ENCODE assay signal across 1 cellular context in genomic region chr7:24816868-24817267, GRCh38.
TF ChIP-seq lines count a peak whose summit lies in the region.

No MANE protein-coding gene starts in this region.

TF ChIP-seq in SK-N-SH, 30 proteins besides CTCF, POLR2A, EP300 and RAD21 (continued from another document):
- no peak for TF ChIP-seq IRF3 (IDR thresholded peaks at IDR 0.05; ENCODE audit: low read depth, low read length)
- no peak for TF ChIP-seq JUND (IDR thresholded peaks at IDR 0.05)
